In genomic region chr12:67943295-67943892, GRCh38 we compare ENCODE assay signal across 8 cellular contexts. TPM values are rescaled to one million over a fixed set of nuclear protein-coding genes. Genes with fewer than 3 reads are reported as not detected.
DNase-seq lines count a peak whose midpoint lies in the region; ATAC-seq and TF ChIP-seq lines count a peak whose summit lies in the region.

No MANE protein-coding gene starts in this region.

- ATAC-seq in HG02642 (IDR thresholded peaks at IDR 0.05; ENCODE audit: poor library complexity, unreplicated experiment), result peak; percentile 70
- ATAC-seq in central memory CD8-positive, alpha-beta T cell (replicated peaks; ENCODE audit: extremely low read depth, poor library complexity, severe bottlenecking), result peak; percentile 49
- ATAC-seq in left lobe of liver, result peak; percentile 97
- no peak for ATAC-seq in HG03097 (IDR thresholded peaks at IDR 0.05; ENCODE audit: low FRiP score, unreplicated experiment)

- H3K27me3 Mint-ChIP-seq in central memory CD8-positive, alpha-beta T cell, result peaks cover 23% of the 10 kb centered on the region

- no peak overlapping the region for H3K27ac ChIP-seq in VCaP

- no peak overlapping the region for H3K4me3 ChIP-seq in GM12864 (ENCODE audit: low read depth, low read length)

- H3K4me3 Mint-ChIP-seq in central memory CD8-positive, alpha-beta T cell, result no peak overlapping the region

- H3K36me3 Mint-ChIP-seq in central memory CD8-positive, alpha-beta T cell (ENCODE audit: insufficient read depth), result peaks cover 4% of the 10 kb centered on the region

- TF ChIP-seq CTCF in GM12864 (IDR thresholded peaks at IDR 0.05; ENCODE audit: low read depth, low read length, missing control alignments) (peak; percentile 57), VCaP (conservative IDR thresholded peaks at IDR 0.05) (peak; percentile 85)

- H3K27ac Mint-ChIP-seq in central memory CD8-positive, alpha-beta T cell (ENCODE audit: low read depth), result no peak overlapping the region

- no peaks in the 10 kb centered on the region for H3K9me3 Mint-ChIP-seq in central memory CD8-positive, alpha-beta T cell

- peaks cover 5% of the 10 kb centered on the region for H3K4me1 Mint-ChIP-seq in central memory CD8-positive, alpha-beta T cell

- DNase-seq in GM12864 (ENCODE audit: low read depth) (peak; percentile 48), NCI-H2107 treated with DMSO at 0.1 percent for 48 hours (lab: John Stamatoyannopoulos, UW; ENCODE audit: unreplicated experiment) (peak; percentile 93), left lobe of liver (ENCODE audit: low spot score) (peak; percentile 51)
- peak; percentile 36 to 41 for DNase-seq in central memory CD8-positive, alpha-beta T cell (ENCODE audit: low spot score in 2 of 2)
- DNase-seq in stimulated activated CD4-positive, alpha-beta T cell treated with anti-CD3 and anti-CD28 coated beads, TNF-alpha, amount 100 ng/mL, for 48 hours (ENCODE audit: low read depth in 3 of 3), result peak; percentile 6 to 47 (median 42)

RNA-seq across cellular contexts. Expression of gene IFNG-AS1, which starts 45.9 kb away (rescaled TPM):
- total RNA-seq in left lobe of liver, result not detected

Comparison
In these comparisons a context has a peak if more than half of its experiments do, and no peak if none do; other contexts are left out.
1. DNase-seq: peak in every context shown above with its lines; median percentile 93 in NCI-H2107 treated with DMSO at 0.1 percent for 48 hours; 51 in left lobe of liver; 48 in GM12864; 42 in stimulated activated CD4-positive, alpha-beta T cell treated with anti-CD3 and anti-CD28 coated beads, TNF-alpha, amount 100 ng/mL, for 48 hours; 38 in central memory CD8-positive, alpha-beta T cell.